Comparison of ENCODE assay signal across 17 cellular contexts in the genomic region with DNA sequence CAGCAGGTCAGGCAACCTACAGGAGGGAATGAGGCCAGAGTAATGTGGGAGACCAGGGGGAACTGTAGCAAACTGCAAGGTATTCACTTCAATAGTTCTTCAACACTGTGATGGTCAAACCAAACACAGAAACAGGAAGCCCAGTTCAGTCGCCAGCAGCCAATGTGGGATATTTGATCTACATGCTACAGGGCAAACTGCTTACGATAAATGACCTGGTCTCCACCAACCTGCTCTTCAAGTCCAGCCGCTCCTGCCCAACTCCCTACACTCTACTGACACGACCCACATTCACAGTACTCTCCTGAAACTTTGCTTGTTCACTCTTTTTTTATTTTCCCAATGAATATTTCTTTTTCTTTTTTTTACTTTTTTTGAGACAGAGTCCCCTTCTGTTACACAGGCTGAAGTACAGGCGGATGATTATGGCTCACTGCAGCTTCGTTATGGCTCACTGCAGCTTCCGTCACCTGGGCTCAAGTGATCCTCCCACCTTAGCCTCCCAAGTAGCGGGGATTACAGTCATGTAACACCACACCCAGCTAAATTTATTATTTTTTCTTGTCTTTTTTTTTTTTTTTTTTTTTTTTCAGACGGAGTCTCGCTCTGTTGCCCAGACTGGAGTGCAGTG. TPM values are rescaled to one million over a fixed set of nuclear protein-coding genes. Genes with fewer than 3 reads are reported as not detected.
DNase-seq lines count a peak whose midpoint lies in the region; TF ChIP-seq lines count a peak whose summit lies in the region.
"Had no signal": no experiment of that assay in that cellular context is flagged by ENCODE, and none has a peak within 500 bp of the region (broad histone marks: within the 10 kb centered on the region; RNA-seq: fewer than 3 reads in every experiment).

No MANE protein-coding gene starts in this region.

- peak overlapping the region; percentile 11 for H3K27ac ChIP-seq in AG04450 (ENCODE audit: low read depth, low read length)
- H3K27ac ChIP-seq: SJSA1 had no signal

- no peaks in the 10 kb centered on the region for H3K36me3 Mint-ChIP-seq in MCF 10A (ENCODE audit: insufficient read depth, unreplicated experiment)
- no peaks in the 10 kb centered on the region for H3K36me3 Mint-ChIP-seq in mesothelial cell of epicardium
- no peaks in the 10 kb centered on the region for H3K36me3 Mint-ChIP-seq in activated T-helper 2 cell treated with anti-CD3 and anti-CD28 coated beads, Interferon-gamma antibody, Interleukin-2, Interleukin-4, amounts not matched to agents 10 μg/mL and 5 μg/mL and 100 μg/mL, durations not matched to agents 14 hours and 24 hours and 36 hours (ENCODE audit: low read depth)
- no peaks in the 10 kb centered on the region for H3K36me3 Mint-ChIP-seq in activated naive CD8-positive, alpha-beta T cell treated with anti-CD3 and anti-CD28 coated beads for 36 hours
- no peaks in the 10 kb centered on the region for H3K36me3 Mint-ChIP-seq in activated CD4-positive, alpha-beta memory T cell treated with anti-CD3 and anti-CD28 coated beads for 36 hours
- H3K36me3 Mint-ChIP-seq: stimulated activated naive B cell treated with anti-CD40 and anti-IgM and Interleukin-4, amounts not matched to agents 10 μg/mL and 1 μg/mL and 100 μg/mL, for 72 hours had no signal

- TF ChIP-seq CTCF in AG04450 (IDR thresholded peaks at IDR 0.05; ENCODE audit: low read depth, low read length) (no peak), MCF 10A (IDR thresholded peaks at IDR 0.05; ENCODE audit: unreplicated experiment) (no peak), mesothelial cell of epicardium (IDR thresholded peaks at IDR 0.05; ENCODE audit: unreplicated experiment) (no peak)

- no peak overlapping the region for H3K4me3 ChIP-seq in AG04450 (ENCODE audit: low read depth, low read length)
- H3K4me3 ChIP-seq: SJSA1 had no signal

- H3K9me3 Mint-ChIP-seq in MCF 10A (ENCODE audit: unreplicated experiment) (no peaks in the 10 kb centered on the region), mesothelial cell of epicardium (no peaks in the 10 kb centered on the region)
- no peaks in the 10 kb centered on the region for H3K9me3 Mint-ChIP-seq in activated T-helper 2 cell treated with anti-CD3 and anti-CD28 coated beads, Interferon-gamma antibody, Interleukin-2, Interleukin-4, amounts not matched to agents 10 μg/mL and 5 μg/mL and 100 μg/mL, durations not matched to agents 14 hours and 24 hours and 36 hours
- no peaks in the 10 kb centered on the region for H3K9me3 Mint-ChIP-seq in activated naive CD8-positive, alpha-beta T cell treated with anti-CD3 and anti-CD28 coated beads for 36 hours
- H3K9me3 Mint-ChIP-seq in activated CD4-positive, alpha-beta memory T cell treated with anti-CD3 and anti-CD28 coated beads for 36 hours: no peaks in the 10 kb centered on the region
- H3K9me3 Mint-ChIP-seq: activated T-cell treated with anti-CD3 and anti-CD28 coated beads, Interleukin-2, amount 50 U/mL, for 4 hours; effector memory CD8-positive, alpha-beta T cell; stimulated activated naive B cell treated with anti-CD40 and anti-IgM and Interleukin-4, amounts not matched to agents 10 μg/mL and 1 μg/mL and 100 μg/mL, for 72 hours had no signal

- H3K27me3 ChIP-seq in AG04450 (ENCODE audit: control insufficient read depth, insufficient read depth, low read length): peaks cover 4% of the 10 kb centered on the region
- H3K27me3 ChIP-seq: SJSA1 had no signal

- H3K4me1 Mint-ChIP-seq in MCF 10A (ENCODE audit: insufficient read depth, unreplicated experiment) (peaks cover 19% of the 10 kb centered on the region), mesothelial cell of epicardium (peaks cover 6% of the 10 kb centered on the region)
- peaks cover 2% of the 10 kb centered on the region for H3K4me1 Mint-ChIP-seq in activated T-helper 2 cell treated with anti-CD3 and anti-CD28 coated beads, Interferon-gamma antibody, Interleukin-2, Interleukin-4, amounts not matched to agents 10 μg/mL and 5 μg/mL and 100 μg/mL, durations not matched to agents 14 hours and 24 hours and 36 hours (ENCODE audit: low read depth)
- H3K4me1 Mint-ChIP-seq in activated naive CD8-positive, alpha-beta T cell treated with anti-CD3 and anti-CD28 coated beads for 36 hours: no peaks in the 10 kb centered on the region
- H3K4me1 Mint-ChIP-seq in activated CD4-positive, alpha-beta memory T cell treated with anti-CD3 and anti-CD28 coated beads for 36 hours (ENCODE audit: low read depth): no peaks in the 10 kb centered on the region
- H3K4me1 Mint-ChIP-seq: stimulated activated naive B cell treated with anti-CD40 and anti-IgM and Interleukin-4, amounts not matched to agents 10 μg/mL and 1 μg/mL and 100 μg/mL, for 72 hours had no signal

- POLR2A ChIA-PET in AG04450 (lab: Yijun Ruan, JAX): no interaction called here
- POLR2A ChIA-PET in MCF 10A (lab: Yijun Ruan, JAX): no interaction called here
- POLR2A ChIA-PET in activated CD4-positive, alpha-beta memory T cell treated with anti-CD3 and anti-CD28 coated beads for 36 hours (lab: Charles Lee): no interaction called here

- DNase-seq in AG04450 (ENCODE audit: low read depth, low spot score) (no peak), NCI-H510A treated with DMSO at 0.1 percent for 48 hours (lab: John Stamatoyannopoulos, UW) (peak; percentile 41), MCF 10A (ENCODE audit: unreplicated experiment) (no peak), mesothelial cell of epicardium (ENCODE audit: low spot score in 2 of 2, unreplicated experiment in 2 of 2) (no peak), activated gamma-delta T cell (lab: John Stamatoyannopoulos, UW) (no peak)
- DNase-seq in activated T-helper 2 cell treated with anti-CD3 and anti-CD28 coated beads, Interferon-gamma antibody, Interleukin-2, Interleukin-4, amounts not matched to agents 10 μg/mL and 5 μg/mL and 100 μg/mL, durations not matched to agents 14 hours and 24 hours and 36 hours (ENCODE audit: low spot score): no peak
- DNase-seq in activated naive CD8-positive, alpha-beta T cell treated with anti-CD3 and anti-CD28 coated beads for 36 hours: no peak
- no peak for DNase-seq in activated CD4-positive, alpha-beta memory T cell treated with anti-CD3 and anti-CD28 coated beads for 36 hours
- DNase-seq: activated T-cell treated with anti-CD3 and anti-CD28 coated beads, Interleukin-2, amount 50 U/mL, for 4 hours; effector memory CD8-positive, alpha-beta T cell; GDM1; GOT3; NCI-H446; stimulated activated CD4-positive, alpha-beta T cell treated with anti-CD3 and anti-CD28 coated beads, Interleukin-12 subunit alpha, Interleukin-12 subunit beta, amount 100 ng/mL, for 4 hours; stimulated activated naive B cell treated with anti-CD40 and anti-IgM and Interleukin-4, amounts not matched to agents 10 μg/mL and 1 μg/mL and 100 μg/mL, for 72 hours; T-helper 9 cell had no signal

- H3K27ac Mint-ChIP-seq in MCF 10A (ENCODE audit: low read depth, unreplicated experiment) (peak overlapping the region; percentile 25), mesothelial cell of epicardium (peak overlapping the region; percentile 28)
- H3K27ac Mint-ChIP-seq in activated T-helper 2 cell treated with anti-CD3 and anti-CD28 coated beads, Interferon-gamma antibody, Interleukin-2, Interleukin-4, amounts not matched to agents 10 μg/mL and 5 μg/mL and 100 μg/mL, durations not matched to agents 14 hours and 24 hours and 36 hours: no peak overlapping the region
- H3K27ac Mint-ChIP-seq in activated naive CD8-positive, alpha-beta T cell treated with anti-CD3 and anti-CD28 coated beads for 36 hours: no peak overlapping the region
- H3K27ac Mint-ChIP-seq in activated CD4-positive, alpha-beta memory T cell treated with anti-CD3 and anti-CD28 coated beads for 36 hours: no peak overlapping the region
- H3K27ac Mint-ChIP-seq: stimulated activated naive B cell treated with anti-CD40 and anti-IgM and Interleukin-4, amounts not matched to agents 10 μg/mL and 1 μg/mL and 100 μg/mL, for 72 hours had no signal

- no TSS peak for BruUV-seq in MCF 10A (replicated peaks; lab: Mats Ljungman, UMichigan)

- H3K27me3 Mint-ChIP-seq in MCF 10A (ENCODE audit: insufficient read depth, unreplicated experiment) (no peaks in the 10 kb centered on the region), mesothelial cell of epicardium (ENCODE audit: low read depth) (no peaks in the 10 kb centered on the region)
- H3K27me3 Mint-ChIP-seq in activated T-helper 2 cell treated with anti-CD3 and anti-CD28 coated beads, Interferon-gamma antibody, Interleukin-2, Interleukin-4, amounts not matched to agents 10 μg/mL and 5 μg/mL and 100 μg/mL, durations not matched to agents 14 hours and 24 hours and 36 hours (ENCODE audit: low read depth): peaks cover 1% of the 10 kb centered on the region
- H3K27me3 Mint-ChIP-seq in activated naive CD8-positive, alpha-beta T cell treated with anti-CD3 and anti-CD28 coated beads for 36 hours: no peaks in the 10 kb centered on the region
- peaks cover 16% of the 10 kb centered on the region for H3K27me3 Mint-ChIP-seq in activated CD4-positive, alpha-beta memory T cell treated with anti-CD3 and anti-CD28 coated beads for 36 hours

- CTCF ChIA-PET in AG04450 (lab: Charles Lee): no interaction called here
- CTCF ChIA-PET in MCF 10A (lab: Yijun Ruan, JAX): interaction anchor here (0.9 kb wide), 1 partner anchor 15 kb away, joined by 4 read pairs; no protein-coding TSS in a partner anchor
- CTCF ChIA-PET in activated CD4-positive, alpha-beta memory T cell treated with anti-CD3 and anti-CD28 coated beads for 36 hours (lab: Charles Lee): no interaction called here

- intact Hi-C loops in MCF 10A (cut with micrococcal nuclease): no loop called here
- intact Hi-C loops in activated T-helper 2 cell treated with anti-CD3 and anti-CD28 coated beads, Interferon-gamma antibody, Interleukin-2, Interleukin-4, amounts not matched to agents 10 μg/mL and 5 μg/mL and 100 μg/mL, durations not matched to agents 14 hours and 24 hours and 36 hours (cut with micrococcal nuclease): no loop called here
- intact Hi-C loops in activated CD4-positive, alpha-beta memory T cell treated with anti-CD3 and anti-CD28 coated beads for 36 hours (cut with micrococcal nuclease): no loop called here

- H3K4me3 Mint-ChIP-seq in MCF 10A (ENCODE audit: unreplicated experiment) (no peak overlapping the region), mesothelial cell of epicardium (no peak overlapping the region)
- H3K4me3 Mint-ChIP-seq in activated T-helper 2 cell treated with anti-CD3 and anti-CD28 coated beads, Interferon-gamma antibody, Interleukin-2, Interleukin-4, amounts not matched to agents 10 μg/mL and 5 μg/mL and 100 μg/mL, durations not matched to agents 14 hours and 24 hours and 36 hours (ENCODE audit: low read depth): no peak overlapping the region
- no peak overlapping the region for H3K4me3 Mint-ChIP-seq in activated naive CD8-positive, alpha-beta T cell treated with anti-CD3 and anti-CD28 coated beads for 36 hours
- no peak overlapping the region for H3K4me3 Mint-ChIP-seq in activated CD4-positive, alpha-beta memory T cell treated with anti-CD3 and anti-CD28 coated beads for 36 hours
- H3K4me3 Mint-ChIP-seq: activated T-cell treated with anti-CD3 and anti-CD28 coated beads, Interleukin-2, amount 50 U/mL, for 4 hours; effector memory CD8-positive, alpha-beta T cell; stimulated activated naive B cell treated with anti-CD40 and anti-IgM and Interleukin-4, amounts not matched to agents 10 μg/mL and 1 μg/mL and 100 μg/mL, for 72 hours had no signal

- no peaks in the 10 kb centered on the region for H3K9me3 ChIP-seq in AG04450 (ENCODE audit: control insufficient read depth, insufficient read depth, low read length)
- H3K9me3 ChIP-seq: SJSA1 had no signal

RNA-seq across cellular contexts. Expression of a gene that starts 42.1 kb away (rescaled TPM):
- polyA plus RNA-seq in AG04450 (2011; rRNA removed): 116 and 160 TPM in 2 replicates
- polyA minus RNA-seq in AG04450 (2011; rRNA and poly(A)+ RNA removed): 240 and 313 TPM in 2 replicates
- 278 and 328 TPM in 2 replicates for total RNA-seq in MCF 10A (2022)
- 133 to 142 TPM (median 137 TPM) in 3 replicates for total RNA-seq in mesothelial cell of epicardium
- 268 and 285 TPM in 2 replicates for total RNA-seq in activated T-helper 2 cell treated with anti-CD3 and anti-CD28 coated beads, Interferon-gamma antibody, Interleukin-2, Interleukin-4, amounts not matched to agents 10 μg/mL and 5 μg/mL and 100 μg/mL, durations not matched to agents 14 hours and 24 hours and 36 hours
- 100 to 1,000 TPM; 304 to 310 TPM for total RNA-seq in activated naive CD8-positive, alpha-beta T cell treated with anti-CD3 and anti-CD28 coated beads for 36 hours
- total RNA-seq in activated CD4-positive, alpha-beta memory T cell treated with anti-CD3 and anti-CD28 coated beads for 36 hours: 100 to 1,000 TPM; 259 to 271 TPM

RNA-seq across cellular contexts. Expression of a gene that starts 42.2 kb away (rescaled TPM):
- 67.5 and 77.0 TPM in 2 replicates for polyA plus RNA-seq in AG04450 (2011; rRNA removed)
- polyA minus RNA-seq in AG04450 (2011; rRNA and poly(A)+ RNA removed): 34.9 and 36.6 TPM in 2 replicates
- total RNA-seq in MCF 10A (2022): 49.3 and 79.7 TPM in 2 replicates
- total RNA-seq in mesothelial cell of epicardium: 35.3 to 40.7 TPM (median 39.9 TPM) in 3 replicates
- total RNA-seq in activated T-helper 2 cell treated with anti-CD3 and anti-CD28 coated beads, Interferon-gamma antibody, Interleukin-2, Interleukin-4, amounts not matched to agents 10 μg/mL and 5 μg/mL and 100 μg/mL, durations not matched to agents 14 hours and 24 hours and 36 hours: 27.7 and 36.1 TPM in 2 replicates
- 10 to 100 TPM; 28.2 to 30.4 TPM for total RNA-seq in activated naive CD8-positive, alpha-beta T cell treated with anti-CD3 and anti-CD28 coated beads for 36 hours
- 10 to 100 TPM; 37.8 to 40.5 TPM for total RNA-seq in activated CD4-positive, alpha-beta memory T cell treated with anti-CD3 and anti-CD28 coated beads for 36 hours

Comparison
In these comparisons a context has a peak if more than half of its experiments do, and no peak if none do; other contexts are left out.
1. H3K27ac Mint-ChIP-seq: peak in MCF 10A (single experiment) and mesothelial cell of epicardium (single experiment); none in activated T-helper 2 cell treated with anti-CD3 and anti-CD28 coated beads, Interferon-gamma antibody, Interleukin-2, Interleukin-4, amounts not matched to agents 10 μg/mL and 5 μg/mL and 100 μg/mL, durations not matched to agents 14 hours and 24 hours and 36 hours (single experiment), activated naive CD8-positive, alpha-beta T cell treated with anti-CD3 and anti-CD28 coated beads for 36 hours (single experiment) and activated CD4-positive, alpha-beta memory T cell treated with anti-CD3 and anti-CD28 coated beads for 36 hours (single experiment).